ENCODE assay signal across 8 cellular contexts in the genomic region with DNA sequence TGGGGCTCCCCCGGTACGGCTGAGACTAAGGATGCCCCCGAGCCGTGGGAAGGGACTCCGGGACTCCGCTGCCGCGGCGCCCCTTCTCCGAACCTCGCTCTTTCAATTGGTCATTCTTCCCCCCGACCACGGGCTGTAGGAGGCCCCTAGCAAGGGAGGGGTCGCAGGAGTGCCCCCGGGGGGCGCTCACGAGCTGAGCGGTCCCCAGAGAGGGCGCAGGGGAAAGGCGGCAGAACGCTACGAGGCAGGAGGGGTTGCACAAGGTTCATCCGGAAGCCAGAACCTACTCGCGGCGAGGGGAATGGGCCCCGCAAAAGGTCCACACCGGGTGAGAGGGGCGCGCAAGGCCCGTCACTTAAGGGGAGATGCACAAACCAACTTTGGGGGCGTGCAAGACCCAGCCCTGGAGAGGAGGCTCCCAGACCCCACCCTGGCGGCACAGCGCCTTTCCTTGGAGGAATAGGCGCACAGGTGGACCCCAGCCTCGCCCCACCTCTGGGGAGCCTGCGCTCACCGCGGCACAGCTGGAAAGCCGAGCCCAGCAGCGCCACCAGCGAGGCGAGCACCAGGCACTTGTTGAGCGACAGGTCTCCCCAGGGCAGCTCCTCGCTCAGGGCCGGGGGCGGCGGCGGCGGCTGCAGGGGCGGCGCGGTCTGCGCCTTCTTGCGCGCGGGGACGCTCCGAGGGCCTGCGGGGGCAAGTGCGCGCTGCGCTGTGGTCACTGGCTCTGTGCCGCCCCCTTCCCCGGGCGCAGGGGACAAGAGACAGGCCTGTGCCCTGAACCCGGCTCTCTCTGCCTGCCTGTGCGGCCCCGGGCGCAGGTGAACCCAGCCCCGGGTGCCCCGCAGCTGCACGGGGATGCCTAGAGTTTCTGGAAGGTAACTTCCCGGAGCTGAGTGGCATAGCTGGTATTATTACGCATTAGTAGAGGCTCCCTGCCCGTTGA. TPM values are rescaled to one million over a fixed set of nuclear protein-coding genes. Genes with fewer than 3 reads are reported as not detected.
DNase-seq lines count a peak whose midpoint lies in the region; ATAC-seq and TF ChIP-seq lines count a peak whose summit lies in the region.

No MANE protein-coding gene starts in this region.

- no peak overlapping the region for H2BK120ac ChIP-seq in IMR-90 (ENCODE audit: low read depth, low read length)

- H2AFZ ChIP-seq in IMR-90 (replicated peaks; ENCODE audit: low read length, poor library complexity): peak overlapping the region; percentile 70

- no peak overlapping the region for H4K8ac ChIP-seq in IMR-90 (ENCODE audit: low read depth in 2 of 2, low read length in 2 of 2)

- H2AK9ac ChIP-seq in IMR-90 (replicated peaks; ENCODE audit: low read depth, low read length, poor library complexity): peak overlapping the region; percentile 44

- H3K9me3 Mint-ChIP-seq in activated T-helper 17 cell treated with anti-CD3 and anti-CD28 coated beads, Interleukin-2, amount 50 U/mL, for 72 hours: no peaks in the 10 kb centered on the region
- H3K9me3 Mint-ChIP-seq in memory B cell: no peaks in the 10 kb centered on the region

- H2BK15ac ChIP-seq in IMR-90 (ENCODE audit: low read depth, low read length): no peak overlapping the region

- H3K4me1 ChIP-seq in IMR-90 (ENCODE audit: control insufficient read depth, insufficient read depth, low read length): peaks cover 4% of the 10 kb centered on the region; the same call in 1 of the 2 replicates

- no peak overlapping the region for H2BK20ac ChIP-seq in IMR-90 (ENCODE audit: low read depth, low read length)

- H3K27ac ChIP-seq in IMR-90 (ENCODE audit: insufficient read depth, low read length): no peak overlapping the region

- TF ChIP-seq RAD21 in IMR-90 (IDR thresholded peaks at IDR 0.05; ENCODE audit: low read length): no peak

- H3K36me3 Mint-ChIP-seq in activated T-helper 17 cell treated with anti-CD3 and anti-CD28 coated beads, Interleukin-2, amount 50 U/mL, for 72 hours (ENCODE audit: low read depth): peaks cover 5% of the 10 kb centered on the region
- peaks cover 3% of the 10 kb centered on the region for H3K36me3 Mint-ChIP-seq in memory B cell

- H3K14ac ChIP-seq in IMR-90 (replicated peaks; ENCODE audit: low read depth, low read length): no peak overlapping the region

- no peak overlapping the region for H3K56ac ChIP-seq in IMR-90 (ENCODE audit: extremely low read depth, insufficient read depth, low read length)

- H4K5ac ChIP-seq in IMR-90 (ENCODE audit: low read depth, low read length): no peak overlapping the region

- POLR2A ChIA-PET in IMR-90 (lab: Charles Lee; ENCODE audit: unreplicated experiment): no interaction called here

- TF ChIP-seq POLR2A in IMR-90 (IDR thresholded peaks at IDR 0.05; ENCODE audit: low read depth, low read length): no peak

- H3K4me3 ChIP-seq in IMR-90 (ENCODE audit: insufficient read depth, low read depth, low read length): no peak overlapping the region; the same call in 1 of the 2 replicates

- no peaks in the 10 kb centered on the region for H3K9me1 ChIP-seq in IMR-90 (ENCODE audit: insufficient read depth, low read length)

- H3K27me3 ChIP-seq in IMR-90 (ENCODE audit: control insufficient read depth, insufficient read depth, low read length): peaks cover 36% of the 10 kb centered on the region

- H2AK5ac ChIP-seq in IMR-90 (ENCODE audit: low read depth, low read length): no peak overlapping the region

- TF ChIP-seq CTCF in IMR-90 (conservative IDR thresholded peaks at IDR 0.05; ENCODE audit: low read depth, low read length): 0 out of 2 replicates have a peak, but pooled peaks have one; percentile 19

- H3K18ac ChIP-seq in IMR-90 (ENCODE audit: low read depth, low read length): no peak overlapping the region

- no peak overlapping the region for H4K91ac ChIP-seq in IMR-90 (ENCODE audit: insufficient read depth, low read depth, low read length)

- no peak overlapping the region for H3K4ac ChIP-seq in IMR-90 (ENCODE audit: low read depth, low read length)

- ATAC-seq in IMR-90 (ENCODE audit: low read depth): no peak
- peak; percentile 1 for ATAC-seq in activated T-helper 17 cell treated with anti-CD3 and anti-CD28 coated beads, Interleukin-2, amount 50 U/mL, for 72 hours (replicated peaks)
- peak; percentile 26 for ATAC-seq in memory B cell (ENCODE audit: low read depth)
- no peak for ATAC-seq in HG02981 (IDR thresholded peaks at IDR 0.05; ENCODE audit: unreplicated experiment)
- no peak for ATAC-seq in GM18873 (IDR thresholded peaks at IDR 0.05; ENCODE audit: low FRiP score, unreplicated experiment)
- ATAC-seq in GM21529 (IDR thresholded peaks at IDR 0.05; ENCODE audit: unreplicated experiment): no peak

- H3K4me1 Mint-ChIP-seq in activated T-helper 17 cell treated with anti-CD3 and anti-CD28 coated beads, Interleukin-2, amount 50 U/mL, for 72 hours: no peaks in the 10 kb centered on the region
- H3K4me1 Mint-ChIP-seq in memory B cell: peaks cover 22% of the 10 kb centered on the region

- H2BK5ac ChIP-seq in IMR-90 (ENCODE audit: low read depth, low read length, poor library complexity, severe bottlenecking): no peak overlapping the region

- peaks cover 21% of the 10 kb centered on the region for H4K20me1 ChIP-seq in IMR-90 (ENCODE audit: insufficient read depth, low read length)

- intact Hi-C loops in IMR-90 (cut with micrococcal nuclease): no loop called here

- BruUV-seq in IMR-90 (replicated peaks; lab: Mats Ljungman, UMichigan): no TSS peak

- H3K9me3 ChIP-seq in IMR-90 (ENCODE audit: control insufficient read depth, insufficient read depth, low read length): no peaks in the 10 kb centered on the region

- H3K79me1 ChIP-seq in IMR-90 (ENCODE audit: low read depth in 1 of 2, low read length in 2 of 2): no peaks in the 10 kb centered on the region

- H3K4me2 ChIP-seq in IMR-90 (ENCODE audit: low read depth, low read length): no peak overlapping the region; the same call in 1 of the 2 replicates

- in situ Hi-C loops in IMR-90 (cut with MboI; ENCODE audit: low sequenced_read_pairs): no loop called here

- CTCF ChIA-PET in IMR-90 (lab: Yijun Ruan, JAX): no interaction called here

- H3K23ac ChIP-seq in IMR-90 (ENCODE audit: low read depth, low read length): no peak overlapping the region

- no peaks in the 10 kb centered on the region for H3K27me3 Mint-ChIP-seq in activated T-helper 17 cell treated with anti-CD3 and anti-CD28 coated beads, Interleukin-2, amount 50 U/mL, for 72 hours
- no peaks in the 10 kb centered on the region for H3K27me3 Mint-ChIP-seq in memory B cell

- no peak overlapping the region for H3K27ac Mint-ChIP-seq in activated T-helper 17 cell treated with anti-CD3 and anti-CD28 coated beads, Interleukin-2, amount 50 U/mL, for 72 hours
- H3K27ac Mint-ChIP-seq in memory B cell: no peak overlapping the region

- no peak overlapping the region for H3K9ac ChIP-seq in IMR-90 (ENCODE audit: low read depth, low read length)

- H3K36me3 ChIP-seq in IMR-90 (ENCODE audit: control insufficient read depth, insufficient read depth, low read length): peaks cover 8% of the 10 kb centered on the region; the same call in 1 of the 2 replicates

- H3K4me3 Mint-ChIP-seq in activated T-helper 17 cell treated with anti-CD3 and anti-CD28 coated beads, Interleukin-2, amount 50 U/mL, for 72 hours: peak overlapping the region; percentile 52
- H3K4me3 Mint-ChIP-seq in memory B cell: peak overlapping the region; percentile 78

- dilution Hi-C loops in IMR-90 (cut with HindIII; ENCODE audit: low sequenced_read_pairs, unreplicated experiment): no loop called here

- WGBS in IMR-90 (ENCODE audit: extremely low coverage in 2 of 2, insufficient read length in 1 of 2), 2 experiments: 9% methylated on average over 36 of the region's 76 CpGs; no CpG with 5 or more reads in 1 of the 2 experiments

- DNase-seq in CD1c-positive myeloid dendritic cell (ENCODE audit: extremely low spot score) (peak; percentile 25), IMR-90 (no peak), memory B cell (ENCODE audit: low spot score in 2 of 2) (peak in 1 of 2 donors; percentile 66), dedifferentiated amniotic fluid mesenchymal stem cell (ENCODE audit: extremely low spot score) (no peak)

TF ChIP-seq in IMR-90, 13 proteins besides CTCF, POLR2A, EP300 and RAD21 (continues in another document):
- TF ChIP-seq MAZ (IDR thresholded peaks at IDR 0.05; ENCODE audit: borderline replicate concordance, low read depth, low read length) (no peak), MAFK (IDR thresholded peaks at IDR 0.05; ENCODE audit: low read depth, low read length) (no peak), RCOR1 (IDR thresholded peaks at IDR 0.05; ENCODE audit: insufficient replicate concordance, low read length) (no peak)

RNA-seq across cellular contexts. Expression of a gene that starts 2.8 kb away (rescaled TPM):
- total RNA-seq in IMR-90 (2012; rRNA removed): not detected in 2 replicates
- not detected in 2 replicates for polyA plus RNA-seq in IMR-90 (2012; rRNA removed)
- polyA plus RNA-seq in IMR-90 (2012; cell fraction: cytosol; rRNA removed): 0.07 and 0.18 TPM in 2 replicates
- polyA plus RNA-seq in IMR-90 (2012; cell fraction: nucleus; rRNA removed; ENCODE audit: low replicate concordance): 0.62 and 0.78 TPM in 2 replicates
- 1 to 10 TPM in 1 of 2 donors, under 1 TPM in 1; 0.61 to 1.0 TPM for total RNA-seq in activated T-helper 17 cell treated with anti-CD3 and anti-CD28 coated beads, Interleukin-2, amount 50 U/mL, for 72 hours

RNA-seq across cellular contexts. Expression of a gene that starts 4.3 kb away (rescaled TPM):
- under 0.01 TPM in 1 of 2 replicates, not detected in the other for total RNA-seq in IMR-90 (2012; rRNA removed)
- polyA plus RNA-seq in IMR-90 (2012; rRNA removed): 0.86 and 1.5 TPM in 2 replicates
- 0.06 and 0.22 TPM in 2 replicates for polyA plus RNA-seq in IMR-90 (2012; cell fraction: cytosol; rRNA removed)
- 9.1 and 40.5 TPM in 2 replicates for polyA plus RNA-seq in IMR-90 (2012; cell fraction: nucleus; rRNA removed; ENCODE audit: low replicate concordance)
- total RNA-seq in activated T-helper 17 cell treated with anti-CD3 and anti-CD28 coated beads, Interleukin-2, amount 50 U/mL, for 72 hours: 1 to 10 TPM; 2.0 to 6.1 TPM

RNA-seq across cellular contexts. Expression of a gene that starts 16.8 kb away (rescaled TPM):
- 4.8 and 7.5 TPM in 2 replicates for total RNA-seq in IMR-90 (2012; rRNA removed)
- 29.8 and 34.5 TPM in 2 replicates for polyA plus RNA-seq in IMR-90 (2012; rRNA removed)
- polyA plus RNA-seq in IMR-90 (2012; cell fraction: cytosol; rRNA removed): 18.6 and 34.5 TPM in 2 replicates
- polyA plus RNA-seq in IMR-90 (2012; cell fraction: nucleus; rRNA removed; ENCODE audit: low replicate concordance): 82.8 and 174 TPM in 2 replicates
- total RNA-seq in activated T-helper 17 cell treated with anti-CD3 and anti-CD28 coated beads, Interleukin-2, amount 50 U/mL, for 72 hours: 100 to 1,000 TPM in 1 of 2 donors, 10 to 100 TPM in 1; 99.5 to 119 TPM

RNA-seq across cellular contexts. Expression of a gene that starts 17.2 kb away (rescaled TPM):
- total RNA-seq in IMR-90 (2012; rRNA removed): 31.7 and 33.1 TPM in 2 replicates
- 62.8 and 69.8 TPM in 2 replicates for polyA plus RNA-seq in IMR-90 (2012; rRNA removed)
- polyA plus RNA-seq in IMR-90 (2012; cell fraction: cytosol; rRNA removed): 88.7 and 101 TPM in 2 replicates
- 146 and 214 TPM in 2 replicates for polyA plus RNA-seq in IMR-90 (2012; cell fraction: nucleus; rRNA removed; ENCODE audit: low replicate concordance)
- 10 to 100 TPM; 45.8 to 74.8 TPM for total RNA-seq in activated T-helper 17 cell treated with anti-CD3 and anti-CD28 coated beads, Interleukin-2, amount 50 U/mL, for 72 hours

RNA-seq across cellular contexts. Expression of a gene that starts 28.6 kb away (rescaled TPM):
- total RNA-seq in IMR-90 (2012; rRNA removed): under 0.01 TPM in 1 of 2 replicates, not detected in the other
- 0.09 and 0.19 TPM in 2 replicates for polyA plus RNA-seq in IMR-90 (2012; rRNA removed)
- 0.09 and 0.15 TPM in 2 replicates for polyA plus RNA-seq in IMR-90 (2012; cell fraction: cytosol; rRNA removed)
- 0.14 TPM in 1 of 2 replicates, not detected in the other for polyA plus RNA-seq in IMR-90 (2012; cell fraction: nucleus; rRNA removed; ENCODE audit: low replicate concordance)
- under 1 TPM; 0.09 to 0.32 TPM for total RNA-seq in activated T-helper 17 cell treated with anti-CD3 and anti-CD28 coated beads, Interleukin-2, amount 50 U/mL, for 72 hours

Comparison
In these comparisons a context has a peak if more than half of its experiments do, and no peak if none do; other contexts are left out.
1. ATAC-seq: peak in activated T-helper 17 cell treated with anti-CD3 and anti-CD28 coated beads, Interleukin-2, amount 50 U/mL, for 72 hours (single experiment) and memory B cell (single experiment); none in IMR-90 (single experiment), HG02981 (single experiment), GM18873 (single experiment) and GM21529 (single experiment).
2. RNA of a gene that starts 16.8 kb away (total RNA-seq): 99.5 to 119 TPM in activated T-helper 17 cell treated with anti-CD3 and anti-CD28 coated beads, Interleukin-2, amount 50 U/mL, for 72 hours; 4.8 to 7.5 TPM in IMR-90; every median in the first group is over 10 times any median in the second.